In genomic region chr22:48885271-48885918, GRCh38 we compare ENCODE assay signal across 31 cellular contexts.
DNase-seq lines count a peak whose midpoint lies in the region; ATAC-seq, FAIRE-seq and TF ChIP-seq lines count a peak whose summit lies in the region.
"Had no signal": no experiment of that assay in that cellular context is flagged by ENCODE, and none has a peak within 500 bp of the region (broad histone marks: within the 10 kb centered on the region; RNA-seq: fewer than 3 reads in every experiment).

No MANE protein-coding gene starts in this region.

- peaks cover 0 to 6% (median 3%) of the 10 kb centered on the region in 4 experiments; a peak in 3 of 7 replicates for H3K27me3 ChIP-seq in H1 (replicated peaks in 1 of 4; ENCODE audit: control insufficient read depth in 3 of 4, extremely low read depth in 1 of 4, insufficient read depth in 3 of 4, low read length in 3 of 4)
- H3K27me3 ChIP-seq in upper lobe of right lung = no peaks in the 10 kb centered on the region
- no peaks in the 10 kb centered on the region for H3K27me3 ChIP-seq in trophoblast cell (ENCODE audit: insufficient read depth, low read length)
- H3K27me3 ChIP-seq: BE2C, ovary had no signal

- CTCF ChIA-PET in H1 (lab: Charles Lee; ENCODE audit: partially characterized antibody) = interaction anchor here (0.6 to 1.5 kb wide), 3 partner anchors 9 to 33 kb away, joined by 3 to 4 read pairs (median 4); no protein-coding TSS in a partner anchor

- no peak overlapping the region for H2BK5ac ChIP-seq in H1 (ENCODE audit: low read depth, low read length)
- H2BK5ac ChIP-seq in trophoblast cell (ENCODE audit: low read depth, low read length, poor library complexity) = no peak overlapping the region

- H4K8ac ChIP-seq in H1 (ENCODE audit: extremely low read depth, insufficient read depth, low read length) = peak overlapping the region; percentile 17; the same call in 1 of the 2 replicates
- H4K8ac ChIP-seq in trophoblast cell (ENCODE audit: low read depth, low read length) = no peak overlapping the region

- H3K27ac ChIP-seq in H1 (ENCODE audit: low read depth, low read length) (no peak overlapping the region), upper lobe of right lung (no peak overlapping the region), trophoblast cell (ENCODE audit: low read depth, low read length) (no peak overlapping the region)
- H3K27ac ChIP-seq: ovary, thoracic aorta had no signal

- H2BK12ac ChIP-seq in H1 (ENCODE audit: low read depth, low read length) (no peak overlapping the region), trophoblast cell (ENCODE audit: low read length) (no peak overlapping the region)

- TF ChIP-seq POLR2A in H1 (IDR thresholded peaks at IDR 0.05; ENCODE audit: control extremely low read depth in 1 of 2, low read depth in 2 of 2, low read length in 2 of 2) = no peak

- no peaks in the 10 kb centered on the region for H3K79me2 ChIP-seq in H1 (ENCODE audit: control insufficient read depth in 1 of 2, insufficient read depth in 2 of 2, low read length in 2 of 2)
- no peaks in the 10 kb centered on the region for H3K79me2 ChIP-seq in trophoblast cell (ENCODE audit: control insufficient read depth, insufficient read depth, low read length, poor library complexity)

- no peak for FAIRE-seq in H1 (lab: Jason Lieb, UNC)
- FAIRE-seq: GM18507, HepG2, islet of Langerhans had no signal

- no peak for TF ChIP-seq RAD21 in H1 (IDR thresholded peaks at IDR 0.05 in 1 of 2, conservative IDR thresholded peaks at IDR 0.05 in 1 of 2; ENCODE audit: low read depth in 2 of 2, low read length in 2 of 2)

- TF ChIP-seq CTCF in H1 (IDR thresholded peaks at IDR 0.05; ENCODE audit: control extremely low read depth in 1 of 3, insufficient read depth in 1 of 3, low read depth in 1 of 3, low read length in 3 of 3) (no peak), upper lobe of right lung (IDR thresholded peaks at IDR 0.05) (no peak)

- ATAC-seq in Right ventricle myocardium inferior (no peak), left cardiac atrium (no peak), upper lobe of right lung (no peak), SK-N-SH treated with all-trans-retinoic acid at 6 μM for 48 hours (no peak), HG02763 (IDR thresholded peaks at IDR 0.05; ENCODE audit: unreplicated experiment) (no peak)
- ATAC-seq: activated CD8-positive, alpha-beta T cell treated with anti-CD3 and anti-CD28 coated beads, Interleukin-2, amount 10 ng/mL, durations not matched to agents 7 days and 5 days; effector memory CD8-positive, alpha-beta T cell; HepG2; natural killer cell treated with Interleukin-12 subunit alpha and Interleukin-12 subunit beta and Interleukin-15 and Interleukin-18, amount 100 ng/mL, for 72 hours had no signal

- WGBS in H1 (ENCODE audit: extremely low coverage in 1 of 2, insufficient coverage in 1 of 2, insufficient read length in 1 of 2, insufficient replicate concordance in 2 of 2, low coverage in 1 of 2, low lambda C conversion rate in 2 of 2, missing lambda C conversion rate in 1 of 2), 2 experiments = 93% methylated on average over 7 of the region's 18 CpGs; no CpG with 5 or more reads in 1 of the 2 experiments
- no CpG with 5 or more reads among the region's 18 CpGs for WGBS in trophoblast cell (ENCODE audit: extremely low coverage, insufficient coverage, insufficient read length)

- no peak overlapping the region for H4K5ac ChIP-seq in H1 (ENCODE audit: insufficient read length, low read depth, low read length)

- DNase-seq in Right ventricle myocardium inferior (ENCODE audit: missing footprints) (peak; percentile 64), left cardiac atrium (no peak), H1 (ENCODE audit: low read depth in 1 of 2, low spot score in 2 of 2) (no peak), mesenteric fat pad (ENCODE audit: low spot score) (peak; percentile 75), upper lobe of right lung (peak; percentile 52), trophoblast cell (no peak)
- DNase-seq: activated CD4-positive, alpha-beta T cell treated with anti-CD3 and anti-CD28 coated beads for 4 hours; activated CD8-positive, alpha-beta T cell treated with anti-CD3 and anti-CD28 coated beads, Interleukin-2, amount 10 ng/mL, durations not matched to agents 7 days and 5 days; activated T-cell treated with anti-CD3 and anti-CD28 coated beads for 4 hours; BE2C; caudate nucleus; DMS 273 treated with DMSO at 0.1 percent for 48 hours; effector memory CD8-positive, alpha-beta T cell; EL; glutamatergic neuron; HCEC 1CT; mammary epithelial cell; MM.1S; NCI-H1930; NCI-H526 treated with DMSO at 0.1 percent for 48 hours; SHP77 treated with DMSO at 0.1 percent for 48 hours; stimulated activated CD4-positive, alpha-beta T cell treated with anti-CD3 and anti-CD28 coated beads, Interleukin-1b, Interleukin-23, amount 100 ng/mL, for 48 hours had no signal

- H2BK20ac ChIP-seq in H1 (ENCODE audit: low read length) = no peak overlapping the region

- H4K91ac ChIP-seq in H1 (replicated peaks; ENCODE audit: insufficient read length, low read length) (no peak overlapping the region), trophoblast cell (ENCODE audit: low read depth, low read length) (no peak overlapping the region)

- no peak overlapping the region for H3K9ac ChIP-seq in H1 (replicated peaks in 1 of 4; ENCODE audit: extremely low read depth in 1 of 4, low read depth in 3 of 4, low read length in 3 of 4)
- H3K9ac ChIP-seq in trophoblast cell (ENCODE audit: low read length) = no peak overlapping the region

- H3K23ac ChIP-seq in H1 (ENCODE audit: insufficient read length) (no peak overlapping the region), trophoblast cell (ENCODE audit: low read length) (no peak overlapping the region)

- no peak overlapping the region for H2BK15ac ChIP-seq in H1 (ENCODE audit: low read length)

- 0 out of 2 replicates have a peak, but pooled peaks cover 2% of the 10 kb centered on the region for H3K79me1 ChIP-seq in H1 (ENCODE audit: low read depth, low read length)
- no peaks in the 10 kb centered on the region for H3K79me1 ChIP-seq in trophoblast cell (ENCODE audit: low read length)

- no peak overlapping the region for H3K4me2 ChIP-seq in H1 (ENCODE audit: insufficient read depth in 1 of 2, low read depth in 2 of 2, low read length in 2 of 2)
- no peak overlapping the region for H3K4me2 ChIP-seq in trophoblast cell (ENCODE audit: low read length)
- H3K4me2 ChIP-seq: smooth muscle cell had no signal

- H3K14ac ChIP-seq in H1 (ENCODE audit: insufficient read length) (no peak overlapping the region), trophoblast cell (ENCODE audit: low read length) (no peak overlapping the region)

- H3K4me3 ChIP-seq in H1 (ENCODE audit: extremely low read depth in 1 of 4, insufficient read depth in 2 of 4, low read depth in 3 of 4, low read length in 4 of 4) = no peak overlapping the region
- no peak overlapping the region for H3K4me3 ChIP-seq in upper lobe of right lung
- no peak overlapping the region for H3K4me3 ChIP-seq in trophoblast cell (ENCODE audit: low read depth, low read length)
- H3K4me3 ChIP-seq: ovary, smooth muscle cell, thoracic aorta had no signal

- H4K12ac ChIP-seq in trophoblast cell (ENCODE audit: low read depth, low read length) = no peak overlapping the region

- POLR2A ChIA-PET in H1 (lab: Charles Lee; ENCODE audit: partially characterized antibody) = interaction anchor here (1.0 kb wide), 1 partner anchor 21 kb away, joined by 3 read pairs; no protein-coding TSS in a partner anchor

- TF ChIP-seq EP300 in H1 (IDR thresholded peaks at IDR 0.05; ENCODE audit: borderline replicate concordance in 1 of 2, low read depth in 2 of 2, low read length in 2 of 2) = no peak

- H3K36me3 ChIP-seq in H1 (ENCODE audit: control insufficient read depth in 2 of 4, insufficient read depth in 4 of 4, low read length in 3 of 4) (no peaks in the 10 kb centered on the region; a peak in 1 of 8 replicates), upper lobe of right lung (no peaks in the 10 kb centered on the region), trophoblast cell (ENCODE audit: control insufficient read depth in 1 of 2, insufficient read depth in 2 of 2, low read length in 2 of 2) (no peaks in the 10 kb centered on the region)
- H3K36me3 ChIP-seq: BE2C, ovary, thoracic aorta had no signal

- intact Hi-C loops in Right ventricle myocardium inferior (cut with DNase I) (no loop called here), left cardiac atrium (cut with DNase I) (no loop called here), upper lobe of right lung (cut with DNase I) (no loop called here)

- no peak overlapping the region for H3K18ac ChIP-seq in H1 (ENCODE audit: extremely low read depth, low read length)
- no peak overlapping the region for H3K18ac ChIP-seq in trophoblast cell (ENCODE audit: low read length)

- H3K9me3 ChIP-seq in H1 (ENCODE audit: insufficient read depth in 2 of 2, low read depth in 1 of 2, low read length in 1 of 2) (peaks cover 0 to 5% of the 10 kb centered on the region in 2 experiments; a peak in 1 of 4 replicates), upper lobe of right lung (no peaks in the 10 kb centered on the region), trophoblast cell (ENCODE audit: insufficient read depth, low read depth, low read length) (peaks cover 11% of the 10 kb centered on the region)
- H3K9me3 ChIP-seq: BE2C, ovary, thoracic aorta had no signal

- peaks cover 0 to 18% of the 10 kb centered on the region in 2 experiments for H4K20me1 ChIP-seq in H1 (replicated peaks in 1 of 2; ENCODE audit: control insufficient read depth in 1 of 2, insufficient read depth in 2 of 2, low read length in 2 of 2)

- H3K23me2 ChIP-seq in H1 (ENCODE audit: low read depth, low read length) = peaks cover 24% of the 10 kb centered on the region

- H2AK5ac ChIP-seq in H1 (ENCODE audit: low read depth, low read length) (no peak overlapping the region), trophoblast cell (ENCODE audit: low read length) (no peak overlapping the region)

- no peak overlapping the region for H2AFZ ChIP-seq in H1 (ENCODE audit: low read length)
- H2AFZ ChIP-seq in trophoblast cell (ENCODE audit: insufficient read depth, low read length, poor library complexity) = no peak overlapping the region

- H3K4ac ChIP-seq in H1 (replicated peaks; ENCODE audit: insufficient read length, low read depth, low read length) (no peak overlapping the region), trophoblast cell (ENCODE audit: low read depth, low read length) (no peak overlapping the region)

- H3K56ac ChIP-seq in H1 (replicated peaks; ENCODE audit: insufficient read length, low read depth, low read length) = no peak overlapping the region

- H3K4me1 ChIP-seq in H1 (replicated peaks in 1 of 4; ENCODE audit: control insufficient read depth in 3 of 4, insufficient read depth in 4 of 4, low read length in 3 of 4) (peaks cover 0 to 5% (median 0%) of the 10 kb centered on the region in 4 experiments; a peak in 1 of 7 replicates), upper lobe of right lung (no peaks in the 10 kb centered on the region), trophoblast cell (ENCODE audit: control insufficient read depth in 1 of 2, insufficient read depth in 2 of 2, low read length in 2 of 2) (no peaks in the 10 kb centered on the region)
- H3K4me1 ChIP-seq: BE2C had no signal

- H2BK120ac ChIP-seq in H1 (replicated peaks; ENCODE audit: low read depth, low read length) (no peak overlapping the region), trophoblast cell (ENCODE audit: insufficient read depth, low read length, poor library complexity) (no peak overlapping the region)

TF ChIP-seq in H1, 55 proteins besides CTCF, POLR2A, EP300 and RAD21 (continues in another document):
- no peak for TF ChIP-seq TBP (IDR thresholded peaks at IDR 0.05; ENCODE audit: low read depth, low read length)

TF ChIP-seq in SK-N-SH treated with all-trans-retinoic acid at 6 μM for 48 hours, 23 proteins besides CTCF, POLR2A, EP300 and RAD21 (continues in another document):
- no peak for TF ChIP-seq RARB (CRISPR knock-in tag; IDR thresholded peaks at IDR 0.05)

Comparison
In these comparisons a context has a peak if more than half of its experiments do, and no peak if none do; other contexts are left out.
1. DNase-seq: peak in Right ventricle myocardium inferior (single experiment), mesenteric fat pad (single experiment) and upper lobe of right lung (single experiment); none in left cardiac atrium (single experiment), H1 (0 of 2) and trophoblast cell (0 of 2).